In genomic region chr11:73386568-73386967, GRCh38 we compare ENCODE assay signal across 12 cellular contexts. TPM values are rescaled to one million over a fixed set of nuclear protein-coding genes. Genes with fewer than 3 reads are reported as not detected.
DNase-seq lines count a peak whose midpoint lies in the region; TF ChIP-seq lines count a peak whose summit lies in the region.
"Had no signal": no experiment of that assay in that cellular context is flagged by ENCODE, and none has a peak within 500 bp of the region (broad histone marks: within the 10 kb centered on the region; RNA-seq: fewer than 3 reads in every experiment).

No MANE protein-coding gene starts in this region.

- DNase-seq in osteocyte (ENCODE audit: extremely low spot score, unreplicated experiment), result no peak
- DNase-seq in iPS-NIHi7 (ENCODE audit: extremely low spot score), result no peak
- DNase-seq in DMS53 treated with DMSO at 0.1 percent for 48 hours (lab: John Stamatoyannopoulos, UW; ENCODE audit: unreplicated experiment), result no peak
- DNase-seq in stimulated activated naive CD4-positive, alpha-beta T cell treated with Interleukin-2 at 50 U/mL for 16 hours (lab: John Stamatoyannopoulos, UW), result no peak
- DNase-seq in DMS153 (lab: John Stamatoyannopoulos, UW), result no peak
- DNase-seq: activated CD4-positive, alpha-beta T cell treated with anti-CD3 and anti-CD28 coated beads, Interleukin-2, amount 50 U/mL, for 1 hour; COR-L47; NCI-H1105 had no signal

- H3K27ac Mint-ChIP-seq in brain (peak overlapping the region in 3 of 5 experiments; percentile 86 to 92 (median 92)), osteocyte (ENCODE audit: unreplicated experiment) (peak overlapping the region; percentile 70)

- TF ChIP-seq CTCF in GM12875 (IDR thresholded peaks at IDR 0.05; ENCODE audit: borderline replicate concordance, insufficient read depth, low read depth, low read length), result no peak
- no peak for TF ChIP-seq CTCF in brain (conservative IDR thresholded peaks at IDR 0.05)
- no peak for TF ChIP-seq CTCF in osteocyte (IDR thresholded peaks at IDR 0.05)

- H3K9ac ChIP-seq in BLaER1 treated with 17β-estradiol and CSF1 and Interleukin-3, amounts not matched to agents 10 nM and 100 nM, result peak overlapping the region; percentile 60 to 99 (median 98)

- H3K4me3 Mint-ChIP-seq in brain (no peak overlapping the region), osteocyte (ENCODE audit: unreplicated experiment) (no peak overlapping the region)

- H3K27me3 Mint-ChIP-seq in brain (no peaks in the 10 kb centered on the region), osteocyte (ENCODE audit: unreplicated experiment) (no peaks in the 10 kb centered on the region)

- peaks cover 73% of the 10 kb centered on the region for H3K4me1 Mint-ChIP-seq in brain
- peaks cover 69% of the 10 kb centered on the region for H3K4me1 Mint-ChIP-seq in osteocyte (ENCODE audit: unreplicated experiment)

- H3K27me3 ChIP-seq in BLaER1 treated with 17β-estradiol and CSF1 and Interleukin-3, amounts not matched to agents 10 nM and 100 nM, result no peaks in the 10 kb centered on the region

- H3K4me3 ChIP-seq in BLaER1 treated with 17β-estradiol and CSF1 and Interleukin-3, amounts not matched to agents 10 nM and 100 nM, result peak overlapping the region; percentile 14 to 64 (median 49); a peak in 18 of 20 replicates
- H3K4me3 ChIP-seq in GM12875 (ENCODE audit: low read depth, low read length), result peak overlapping the region; percentile 29

- H3K9me3 Mint-ChIP-seq in brain (no peaks in the 10 kb centered on the region), osteocyte (ENCODE audit: unreplicated experiment) (no peaks in the 10 kb centered on the region)

- no peaks in the 10 kb centered on the region for H3K9me3 ChIP-seq in BLaER1 treated with 17β-estradiol and CSF1 and Interleukin-3, amounts not matched to agents 10 nM and 100 nM (replicated peaks in 1 of 11)

- peaks cover 98 to 100% (median 100%) of the 10 kb centered on the region in 10 experiments for H3K4me1 ChIP-seq in BLaER1 treated with 17β-estradiol and CSF1 and Interleukin-3, amounts not matched to agents 10 nM and 100 nM

- peak overlapping the region; percentile 79 to 99 (median 91) for H3K27ac ChIP-seq in BLaER1 treated with 17β-estradiol and CSF1 and Interleukin-3, amounts not matched to agents 10 nM and 100 nM
- H3K27ac ChIP-seq: epithelial cell of prostate had no signal

- H3K36me3 Mint-ChIP-seq in brain (no peaks in the 10 kb centered on the region), osteocyte (ENCODE audit: unreplicated experiment) (no peaks in the 10 kb centered on the region)

- H3K4me2 ChIP-seq in BLaER1 treated with 17β-estradiol and CSF1 and Interleukin-3, amounts not matched to agents 10 nM and 100 nM, result peak overlapping the region; percentile 89 to 100 (median 97)

- peaks cover 35 to 100% (median 79%) of the 10 kb centered on the region in 11 experiments for H4K20me1 ChIP-seq in BLaER1 treated with 17β-estradiol and CSF1 and Interleukin-3, amounts not matched to agents 10 nM and 100 nM

- peaks cover 12 to 52% (median 19%) of the 10 kb centered on the region in 11 experiments for H3K36me3 ChIP-seq in BLaER1 treated with 17β-estradiol and CSF1 and Interleukin-3, amounts not matched to agents 10 nM and 100 nM

RNA-seq across cellular contexts. Expression of gene RELT, which starts 10.4 kb away (rescaled TPM):
- polyA plus RNA-seq in brain (ENCODE audit: insufficient read depth, low read depth, low replicate concordance), result 8.3 TPM
- 3.3 and 4.1 TPM in 2 replicates for total RNA-seq in osteocyte
